21 cellular contexts compared by ENCODE assay signal in the genomic region with DNA sequence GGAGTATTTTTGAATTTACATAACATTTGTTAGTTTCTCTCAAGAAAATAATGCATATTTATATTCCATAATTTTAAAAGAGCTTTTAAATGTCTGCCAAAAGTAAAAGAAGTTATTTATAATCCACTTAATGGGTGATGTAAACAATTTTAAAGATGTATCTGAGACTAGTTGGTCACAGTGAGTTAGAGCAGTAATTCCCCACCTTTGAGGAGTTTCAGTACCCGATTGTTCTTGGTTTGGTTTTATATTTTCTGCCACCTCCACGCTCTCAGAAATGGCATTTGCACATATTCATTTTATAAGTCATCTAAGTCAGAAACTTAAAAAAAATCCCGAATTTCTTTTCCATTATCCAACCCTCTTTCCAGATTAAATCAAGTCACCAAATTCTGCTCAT.
"Had no signal": no experiment of that assay in that cellular context is flagged by ENCODE, and none has a peak within 500 bp of the region (broad histone marks: within the 10 kb centered on the region; RNA-seq: fewer than 3 reads in every experiment).

No MANE protein-coding gene starts in this region.

- H3K36me3 ChIP-seq: left ventricle myocardium inferior, ovary, right atrium auricular region, right lobe of liver, tibial nerve, uterus had no signal

- H3K4me3 ChIP-seq: left ventricle myocardium inferior, lung, mucosa of descending colon, ovary, right atrium auricular region, right lobe of liver, smooth muscle cell, tibial nerve, uterus had no signal

- H3K4me2 ChIP-seq: smooth muscle cell had no signal

- H3K27ac ChIP-seq: left ventricle myocardium inferior, ovary, right atrium auricular region, right lobe of liver, tibial nerve, uterus had no signal

- ATAC-seq: mucosa of descending colon; naive thymus-derived CD4-positive, alpha-beta T cell; natural killer cell treated with Interleukin-12 subunit alpha and Interleukin-12 subunit beta and Interleukin-15 and Interleukin-18, amount 100 ng/mL, for 72 hours; right lobe of liver; stimulated activated memory B cell treated with anti-CD40 and anti-IgM and Interleukin-4, amounts not matched to agents 10 μg/mL and 1 μg/mL and 100 μg/mL, for 72 hours; stimulated activated naive CD8-positive, alpha-beta T cell treated with anti-CD3 and anti-CD28 coated beads, Interleukin-15, amount 100 ng/mL, for 72 hours had no signal

- H3K27me3 ChIP-seq: ovary, right atrium auricular region, right lobe of liver, tibial nerve, uterus had no signal

- DNase-seq: islet precursor cell; left ventricle myocardium inferior; midbrain; mucosa of descending colon; naive thymus-derived CD4-positive, alpha-beta T cell; ovary; right lobe of liver; stimulated activated CD4-positive, alpha-beta T cell treated with anti-CD3 and anti-CD28 coated beads, Interleukin-1b, Interleukin-23, amount 100 ng/mL, for 48 hours; stimulated activated CD4-positive, alpha-beta T cell treated with anti-CD3 and anti-CD28 coated beads, Interleukin-2, amount 100 ng/mL, for 48 hours; stimulated activated CD4-positive, alpha-beta T cell treated with anti-CD3 and anti-CD28 coated beads, Interleukin-4, amount 100 ng/mL, for 4 hours; stimulated activated CD8-positive, alpha-beta memory T cell treated with anti-CD3 and anti-CD28 coated beads, Interleukin-4, amount 100 ng/mL, for 48 hours; stimulated activated naive CD4-positive, alpha-beta T cell treated with Interleukin-2 at 50 U/mL for 16 hours; stimulated activated naive CD8-positive, alpha-beta T cell treated with anti-CD3 and anti-CD28 coated beads, Interleukin-15, amount 100 ng/mL, for 72 hours; substantia nigra; uterus had no signal

- H3K9me3 ChIP-seq: ovary, right lobe of liver, uterus had no signal

- H3K4me1 ChIP-seq: left ventricle myocardium inferior, right atrium auricular region, right lobe of liver, tibial nerve, uterus had no signal
